ENCODE assay signal across 8 cellular contexts in the genomic region with DNA sequence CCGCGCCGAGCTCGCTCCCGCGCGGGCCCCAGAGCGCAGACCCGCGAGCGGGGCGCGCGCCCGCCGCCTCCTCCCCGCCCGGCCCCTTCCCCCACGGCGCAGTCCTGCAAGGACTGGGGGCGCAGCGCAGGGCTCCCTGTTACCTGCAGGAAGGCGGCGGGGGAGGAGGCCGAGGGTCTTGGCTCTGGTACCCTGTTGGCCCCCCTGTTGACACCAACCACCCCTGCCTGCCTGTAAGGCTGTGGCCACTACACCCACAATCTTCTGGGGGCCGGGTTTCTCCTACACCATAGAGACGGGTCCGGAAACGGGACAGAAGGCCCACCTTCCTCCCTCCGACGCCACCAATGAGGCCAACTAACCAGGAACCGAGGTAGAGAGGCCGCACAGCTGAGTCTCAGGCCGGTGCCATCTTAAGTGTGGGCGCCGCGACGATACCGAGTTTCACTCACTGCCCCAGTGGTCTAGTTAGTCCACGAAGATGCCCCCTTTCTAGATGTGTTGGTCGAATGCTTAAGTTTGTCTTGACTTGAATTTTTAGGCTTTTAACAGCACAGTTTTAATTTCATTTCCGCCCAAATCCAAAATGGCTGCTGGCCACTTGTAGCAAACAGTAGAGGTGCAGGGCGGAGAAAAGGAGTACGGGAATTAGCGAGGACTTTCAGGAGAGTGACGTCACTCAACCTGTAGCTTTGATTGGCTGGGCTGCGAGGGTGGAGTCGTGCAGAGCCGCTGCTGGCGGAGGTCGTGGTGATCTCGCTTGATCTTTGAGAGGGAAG. TPM values are rescaled to one million over a fixed set of nuclear protein-coding genes. Genes with fewer than 3 reads are reported as not detected.
DNase-seq lines count a peak whose midpoint lies in the region; ATAC-seq and TF ChIP-seq lines count a peak whose summit lies in the region.

A gene with protein sequence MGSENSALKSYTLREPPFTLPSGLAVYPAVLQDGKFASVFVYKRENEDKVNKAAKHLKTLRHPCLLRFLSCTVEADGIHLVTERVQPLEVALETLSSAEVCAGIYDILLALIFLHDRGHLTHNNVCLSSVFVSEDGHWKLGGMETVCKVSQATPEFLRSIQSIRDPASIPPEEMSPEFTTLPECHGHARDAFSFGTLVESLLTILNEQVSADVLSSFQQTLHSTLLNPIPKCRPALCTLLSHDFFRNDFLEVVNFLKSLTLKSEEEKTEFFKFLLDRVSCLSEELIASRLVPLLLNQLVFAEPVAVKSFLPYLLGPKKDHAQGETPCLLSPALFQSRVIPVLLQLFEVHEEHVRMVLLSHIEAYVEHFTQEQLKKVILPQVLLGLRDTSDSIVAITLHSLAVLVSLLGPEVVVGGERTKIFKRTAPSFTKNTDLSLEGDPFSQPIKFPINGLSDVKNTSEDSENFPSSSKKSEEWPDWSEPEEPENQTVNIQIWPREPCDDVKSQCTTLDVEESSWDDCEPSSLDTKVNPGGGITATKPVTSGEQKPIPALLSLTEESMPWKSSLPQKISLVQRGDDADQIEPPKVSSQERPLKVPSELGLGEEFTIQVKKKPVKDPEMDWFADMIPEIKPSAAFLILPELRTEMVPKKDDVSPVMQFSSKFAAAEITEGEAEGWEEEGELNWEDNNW (minus strand): TSS at position 252 of the 779 bp plus-strand sequence. CDS start 5,056 bp downstream, outside the sequence.

- TF ChIP-seq CTCF in choroid plexus epithelial cell (conservative IDR thresholded peaks at IDR 0.05; ENCODE audit: low read depth, low read length): no peak
- no peak for TF ChIP-seq CTCF in kidney epithelial cell (IDR thresholded peaks at IDR 0.05; ENCODE audit: insufficient read depth, low read length, poor library complexity, severe bottlenecking)

- peak; percentile 91 for TF ChIP-seq POLR2A in GM19193 (IDR thresholded peaks at IDR 0.05; ENCODE audit: extremely low read depth, insufficient read depth, insufficient read length)

- H3K4me3 ChIP-seq in choroid plexus epithelial cell (ENCODE audit: low read depth, low read length) (peak within 1 kb of the TSS; percentile 93), kidney epithelial cell (ENCODE audit: low read depth, low read length) (peak within 1 kb of the TSS; percentile 87)

- ATAC-seq in HG03439 (IDR thresholded peaks at IDR 0.05; ENCODE audit: unreplicated experiment): peak; percentile 90

- DNase-seq in AML-193 (lab: John Stamatoyannopoulos, UW) (peak; percentile 94 to 98), NCI-H510A treated with DMSO at 0.1 percent for 48 hours (lab: John Stamatoyannopoulos, UW) (peak; percentile 94), choroid plexus epithelial cell (ENCODE audit: low read depth) (peak; percentile 99), kidney epithelial cell (ENCODE audit: low read depth) (peak; percentile 96)
- peak; percentile 76 to 78 for DNase-seq in activated CD4-positive, alpha-beta T cell treated with anti-CD3 and anti-CD28 coated beads for 24 hours (ENCODE audit: low read depth in 2 of 2)
- peak; percentile 81 to 87 for DNase-seq in stimulated activated CD4-positive, alpha-beta T cell treated with anti-CD3 and anti-CD28 coated beads, Interleukin-15, amount 100 ng/mL, for 48 hours (ENCODE audit: low read depth in 2 of 2)

- H3K36me3 ChIP-seq in kidney epithelial cell (ENCODE audit: control insufficient read depth, insufficient read depth, low read length): no peaks in the 10 kb centered on the region

- no peaks in the 10 kb centered on the region for H3K27me3 ChIP-seq in kidney epithelial cell (ENCODE audit: control insufficient read depth, insufficient read depth, low read length)

RNA-seq across cellular contexts. Expression of the gene that starts here (rescaled TPM):
- 5.7 and 6.4 TPM in 2 replicates for total RNA-seq in kidney epithelial cell

Comparison
In these comparisons a context has a peak if more than half of its experiments do, and no peak if none do; other contexts are left out.
1. Peak in every context shown above with its lines: DNase-seq, ATAC-seq and H3K4me3 ChIP-seq.